In genomic region chr2:237240252-237240651, GRCh38 we compare ENCODE assay signal across 28 cellular contexts.
"Had no signal": no experiment of that assay in that cellular context is flagged by ENCODE, and none has a peak within 500 bp of the region (broad histone marks: within the 10 kb centered on the region; RNA-seq: fewer than 3 reads in every experiment).

No MANE protein-coding gene starts in this region.

- H3K27ac ChIP-seq: neural progenitor cell, ovary, parathyroid adenoma, psoas muscle, skin epidermis, spleen, thoracic aorta, thyroid gland, tibial nerve, upper lobe of right lung, uterus had no signal

- H3K4me1 ChIP-seq: neural progenitor cell, parathyroid adenoma had no signal

- H3K9me3 ChIP-seq: ovary, thyroid gland, upper lobe of right lung had no signal

- ATAC-seq: naive thymus-derived CD4-positive, alpha-beta T cell; natural killer cell; psoas muscle; right cardiac atrium; sciatic nerve; stimulated activated memory B cell treated with anti-CD40 and anti-IgM and Interleukin-4, amounts not matched to agents 10 μg/mL and 1 μg/mL and 100 μg/mL, for 72 hours; stimulated activated naive CD8-positive, alpha-beta T cell treated with anti-CD3 and anti-CD28 coated beads, Interleukin-15, amount 100 ng/mL, for 72 hours; stimulated activated naive CD8-positive, alpha-beta T cell treated with anti-CD3 and anti-CD28 coated beads, Interleukin-15, Interleukin-2, amounts not matched to agents 100 U/mL and 50 U/mL, for 24 hours; upper lobe of right lung had no signal

- H3K4me3 ChIP-seq: neural progenitor cell, ovary, psoas muscle, skin epidermis, smooth muscle cell, spleen, thoracic aorta, thyroid gland, tibial nerve, upper lobe of right lung, uterus had no signal

- H3K4me2 ChIP-seq: neural progenitor cell, smooth muscle cell had no signal

- H3K9ac ChIP-seq: neural progenitor cell, parathyroid adenoma had no signal

- H2AFZ ChIP-seq: neural progenitor cell, parathyroid adenoma had no signal

- DNase-seq: naive thymus-derived CD4-positive, alpha-beta T cell; natural killer cell; occipital lobe; ovary; posterior cingulate gyrus; psoas muscle; right cardiac atrium; spleen; stimulated activated CD4-positive, alpha-beta T cell treated with anti-CD3 and anti-CD28 coated beads, Interleukin-12 subunit alpha, Interleukin-12 subunit beta, amount 100 ng/mL, for 4 hours; stimulated activated CD4-positive, alpha-beta T cell treated with anti-CD3 and anti-CD28 coated beads, Interleukin-1b, Interleukin-23, amount 100 ng/mL, for 48 hours; stimulated activated CD4-positive, alpha-beta T cell treated with anti-CD3 and anti-CD28 coated beads, Interleukin-4, amount 100 ng/mL, for 1 hour; stimulated activated CD4-positive, alpha-beta T cell treated with anti-CD3 and anti-CD28 coated beads, Interleukin-4, amount 100 ng/mL, for 4 hours; stimulated activated CD8-positive, alpha-beta memory T cell treated with anti-CD3 and anti-CD28 coated beads, Interleukin-4, amount 100 ng/mL, for 48 hours; stimulated activated naive CD4-positive, alpha-beta T cell; stimulated activated naive CD8-positive, alpha-beta T cell treated with anti-CD3 and anti-CD28 coated beads, Interleukin-15, amount 100 ng/mL, for 72 hours; stimulated activated naive CD8-positive, alpha-beta T cell treated with anti-CD3 and anti-CD28 coated beads, Interleukin-15, Interleukin-2, amounts not matched to agents 100 U/mL and 50 U/mL, for 24 hours; substantia nigra; thyroid gland; upper lobe of right lung; uterus had no signal

- H3K79me2 ChIP-seq: parathyroid adenoma had no signal

- H3K27me3 ChIP-seq: neural progenitor cell, ovary, thyroid gland, tibial nerve, upper lobe of right lung, uterus had no signal

- H3K36me3 ChIP-seq: neural progenitor cell, ovary, spleen, thoracic aorta, thyroid gland, tibial nerve, upper lobe of right lung, uterus had no signal
